10 cellular contexts compared by ENCODE assay signal in the genomic region with DNA sequence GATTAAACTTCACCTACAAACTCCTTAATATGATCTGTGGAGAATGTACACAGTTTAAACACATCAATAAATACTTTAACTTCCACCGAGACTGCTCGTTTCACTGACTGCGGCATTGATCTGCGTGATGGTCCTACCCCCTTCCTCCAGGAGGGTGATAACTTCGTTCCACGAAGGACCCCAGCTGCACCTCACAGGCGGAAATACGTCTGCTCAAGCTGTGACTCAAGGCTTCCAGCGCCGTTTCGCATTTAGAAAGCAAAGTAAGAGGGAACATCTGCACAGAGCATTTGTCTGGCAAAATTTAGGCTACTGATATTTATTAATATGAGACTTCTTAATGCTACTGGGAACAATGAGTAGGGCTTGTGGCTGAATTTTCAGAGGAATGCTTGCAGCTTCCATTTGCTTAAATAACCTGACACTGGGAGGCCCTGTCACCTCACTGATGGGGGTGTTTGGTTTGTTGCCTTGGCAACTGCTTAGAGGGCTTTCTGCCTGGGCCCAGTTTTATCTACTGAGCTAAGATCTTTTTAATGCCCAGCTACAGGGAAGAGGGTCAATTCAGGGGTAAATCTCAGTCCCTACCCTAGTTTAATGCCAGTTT. TPM values are rescaled to one million over a fixed set of nuclear protein-coding genes. Genes with fewer than 3 reads are reported as not detected.
A peak's percentile ranks its signal among the peaks of the same experiment; 100 is the strongest.
DNase-seq lines count a peak whose midpoint lies in the region; ATAC-seq and TF ChIP-seq lines count a peak whose summit lies in the region.
"Had no signal": no experiment of that assay in that cellular context is flagged by ENCODE, and none has a peak within 500 bp of the region (broad histone marks: within the 10 kb centered on the region; RNA-seq: fewer than 3 reads in every experiment).

No MANE protein-coding gene starts in this region.

- peak overlapping the region; percentile 62 to 88 for H3K27ac ChIP-seq in left lung

- peaks cover 20 to 28% (median 26%) of the 10 kb centered on the region in 3 donors for H3K4me1 Mint-ChIP-seq in IgD-negative memory B cell
- peaks cover 33% of the 10 kb centered on the region for H3K4me1 Mint-ChIP-seq in activated B cell treated with CpG ODN at 0.5 μM for 24 hours
- H3K4me1 Mint-ChIP-seq in stimulated activated naive B cell treated with anti-CD40 and anti-IgM and Interleukin-4, amounts not matched to agents 10 μg/mL and 1 μg/mL and 100 μg/mL, for 72 hours, result peaks cover 12 to 16% of the 10 kb centered on the region in 2 donors

- no peaks in the 10 kb centered on the region for H3K9me3 Mint-ChIP-seq in IgD-negative memory B cell
- H3K9me3 Mint-ChIP-seq in activated B cell treated with CpG ODN at 0.5 μM for 24 hours, result no peaks in the 10 kb centered on the region
- H3K9me3 Mint-ChIP-seq in stimulated activated naive B cell treated with anti-CD40 and anti-IgM and Interleukin-4, amounts not matched to agents 10 μg/mL and 1 μg/mL and 100 μg/mL, for 72 hours, result no peaks in the 10 kb centered on the region

- no peak overlapping the region for H3K4me3 ChIP-seq in left lung

- H3K27me3 Mint-ChIP-seq in IgD-negative memory B cell (no peaks in the 10 kb centered on the region), activated B cell treated with CpG ODN at 0.5 μM for 24 hours (no peaks in the 10 kb centered on the region)
- H3K27me3 Mint-ChIP-seq in stimulated activated naive B cell treated with anti-CD40 and anti-IgM and Interleukin-4, amounts not matched to agents 10 μg/mL and 1 μg/mL and 100 μg/mL, for 72 hours, result no peaks in the 10 kb centered on the region

- H3K4me1 ChIP-seq in left lung, result peaks cover 14 to 63% of the 10 kb centered on the region in 2 donors

- ATAC-seq in activated B cell treated with CpG ODN at 0.5 μM for 24 hours (ENCODE audit: low read depth) (no peak), left lung (no peak), GM19467 (IDR thresholded peaks at IDR 0.05; ENCODE audit: unreplicated experiment) (no peak), HG02763 (IDR thresholded peaks at IDR 0.05; ENCODE audit: unreplicated experiment) (no peak)
- no peak for ATAC-seq in stimulated activated naive B cell treated with anti-CD40 and anti-IgM and Interleukin-4, amounts not matched to agents 10 μg/mL and 1 μg/mL and 100 μg/mL, for 72 hours (replicated peaks)

- H3K36me3 Mint-ChIP-seq in IgD-negative memory B cell, result peaks cover 5% of the 10 kb centered on the region
- H3K36me3 Mint-ChIP-seq in activated B cell treated with CpG ODN at 0.5 μM for 24 hours (ENCODE audit: low read depth), result peaks cover 48% of the 10 kb centered on the region
- peaks cover 10 to 22% of the 10 kb centered on the region in 2 donors for H3K36me3 Mint-ChIP-seq in stimulated activated naive B cell treated with anti-CD40 and anti-IgM and Interleukin-4, amounts not matched to agents 10 μg/mL and 1 μg/mL and 100 μg/mL, for 72 hours

- peak overlapping the region in 2 of 4 donors; percentile 1 to 46 for H3K4me3 Mint-ChIP-seq in IgD-negative memory B cell
- no peak overlapping the region for H3K4me3 Mint-ChIP-seq in activated B cell treated with CpG ODN at 0.5 μM for 24 hours
- no peak overlapping the region for H3K4me3 Mint-ChIP-seq in stimulated activated naive B cell treated with anti-CD40 and anti-IgM and Interleukin-4, amounts not matched to agents 10 μg/mL and 1 μg/mL and 100 μg/mL, for 72 hours

- DNase-seq in activated B cell treated with CpG ODN at 0.5 μM for 24 hours (no peak), left lung (no peak), T-helper 2 cell (no peak)
- no peak for DNase-seq in stimulated activated naive B cell treated with anti-CD40 and anti-IgM and Interleukin-4, amounts not matched to agents 10 μg/mL and 1 μg/mL and 100 μg/mL, for 72 hours
- DNase-seq: MM.1S; stimulated activated CD4-positive, alpha-beta T cell treated with anti-CD3 and anti-CD28 coated beads, Interleukin-12 subunit alpha, Interleukin-12 subunit beta, amount 100 ng/mL, for 4 hours; T-helper 1 cell had no signal

- POLR2A ChIA-PET in activated B cell treated with CpG ODN at 0.5 μM for 24 hours (lab: Charles Lee), result interaction anchor here (0.7 kb wide), 1 partner anchor 142 kb away, joined by 6 read pairs; the partner anchor contains the start of gene PRDM10

- CTCF ChIA-PET in activated B cell treated with CpG ODN at 0.5 μM for 24 hours (lab: Charles Lee), result interaction anchor here (1.0 to 3.5 kb wide), 4 partner anchors 13 to 287 kb away, joined by 3 to 22 read pairs (median 6); no protein-coding TSS in a partner anchor

- TF ChIP-seq CTCF in activated B cell treated with CpG ODN at 0.5 μM for 24 hours (IDR thresholded peaks at IDR 0.05), result no peak
- TF ChIP-seq CTCF in left lung (IDR thresholded peaks at IDR 0.05), result no peak

- peak overlapping the region in 2 of 3 donors; percentile 82 to 87 for H3K27ac Mint-ChIP-seq in IgD-negative memory B cell
- H3K27ac Mint-ChIP-seq in activated B cell treated with CpG ODN at 0.5 μM for 24 hours, result peak overlapping the region; percentile 35
- H3K27ac Mint-ChIP-seq in stimulated activated naive B cell treated with anti-CD40 and anti-IgM and Interleukin-4, amounts not matched to agents 10 μg/mL and 1 μg/mL and 100 μg/mL, for 72 hours, result peak overlapping the region; percentile 2

- intact Hi-C loops in activated B cell treated with CpG ODN at 0.5 μM for 24 hours (cut with micrococcal nuclease) (no loop called here), left lung (cut with DNase I) (no loop called here)

- no peaks in the 10 kb centered on the region for H3K27me3 ChIP-seq in left lung

- H3K36me3 ChIP-seq in left lung, result peaks cover 0 to 56% of the 10 kb centered on the region in 2 donors

- no peaks in the 10 kb centered on the region for H3K9me3 ChIP-seq in left lung

RNA-seq across cellular contexts. Expression of gene ST14, which starts 14.8 kb away (rescaled TPM):
- polyA plus RNA-seq in IgD-negative memory B cell, result 94.1 TPM
- total RNA-seq in activated B cell treated with CpG ODN at 0.5 μM for 24 hours, result 22.6 and 23.9 TPM in 2 replicates
- 100 to 1,000 TPM in 1 of 2 donors, 10 to 100 TPM in 1; 80.6 to 107 TPM for total RNA-seq in left lung

Comparison
In these comparisons a context has a peak if more than half of its experiments do, and no peak if none do; other contexts are left out.
1. H3K27ac Mint-ChIP-seq: peak in every context shown above with its lines; median percentile 84 in IgD-negative memory B cell; 35 in activated B cell treated with CpG ODN at 0.5 μM for 24 hours; 2 in stimulated activated naive B cell treated with anti-CD40 and anti-IgM and Interleukin-4, amounts not matched to agents 10 μg/mL and 1 μg/mL and 100 μg/mL, for 72 hours.